11 cellular contexts compared by ENCODE assay signal in genomic region chr13:30103161-30103858, GRCh38.
"Had no signal": no experiment of that assay in that cellular context is flagged by ENCODE, and none has a peak within 500 bp of the region (broad histone marks: within the 10 kb centered on the region; RNA-seq: fewer than 3 reads in every experiment).

No MANE protein-coding gene starts in this region.

- H3K27ac Mint-ChIP-seq: activated T-helper 17 cell treated with anti-CD3 and anti-CD28 coated beads, Interleukin-2, amount 50 U/mL, for 72 hours; effector memory CD8-positive, alpha-beta T cell; nephron had no signal

- DNase-seq: activated CD4-positive, CD25-positive, alpha-beta regulatory T cell treated with anti-CD3 and anti-CD28 coated beads, Interleukin-2, amount 50 U/mL, for 72 hours; activated naive CD4-positive, alpha-beta T cell treated with Interleukin-2 at 50 U/mL for 16 hours; dermis blood vessel endothelial cell; effector memory CD8-positive, alpha-beta T cell; foreskin melanocyte; left ventricle myocardium superior; mesendoderm; occipital lobe; stimulated activated naive CD4-positive, alpha-beta T cell had no signal

- H3K4me1 Mint-ChIP-seq: activated T-helper 17 cell treated with anti-CD3 and anti-CD28 coated beads, Interleukin-2, amount 50 U/mL, for 72 hours; nephron had no signal

- H3K9me3 Mint-ChIP-seq: activated T-helper 17 cell treated with anti-CD3 and anti-CD28 coated beads, Interleukin-2, amount 50 U/mL, for 72 hours; effector memory CD8-positive, alpha-beta T cell; nephron had no signal

- H3K4me3 Mint-ChIP-seq: activated T-helper 17 cell treated with anti-CD3 and anti-CD28 coated beads, Interleukin-2, amount 50 U/mL, for 72 hours; effector memory CD8-positive, alpha-beta T cell; nephron had no signal

- ATAC-seq: activated T-helper 17 cell treated with anti-CD3 and anti-CD28 coated beads, Interleukin-2, amount 50 U/mL, for 72 hours; effector memory CD8-positive, alpha-beta T cell; left ventricle myocardium superior had no signal
